8 cellular contexts compared by ENCODE assay signal in the genomic region with DNA sequence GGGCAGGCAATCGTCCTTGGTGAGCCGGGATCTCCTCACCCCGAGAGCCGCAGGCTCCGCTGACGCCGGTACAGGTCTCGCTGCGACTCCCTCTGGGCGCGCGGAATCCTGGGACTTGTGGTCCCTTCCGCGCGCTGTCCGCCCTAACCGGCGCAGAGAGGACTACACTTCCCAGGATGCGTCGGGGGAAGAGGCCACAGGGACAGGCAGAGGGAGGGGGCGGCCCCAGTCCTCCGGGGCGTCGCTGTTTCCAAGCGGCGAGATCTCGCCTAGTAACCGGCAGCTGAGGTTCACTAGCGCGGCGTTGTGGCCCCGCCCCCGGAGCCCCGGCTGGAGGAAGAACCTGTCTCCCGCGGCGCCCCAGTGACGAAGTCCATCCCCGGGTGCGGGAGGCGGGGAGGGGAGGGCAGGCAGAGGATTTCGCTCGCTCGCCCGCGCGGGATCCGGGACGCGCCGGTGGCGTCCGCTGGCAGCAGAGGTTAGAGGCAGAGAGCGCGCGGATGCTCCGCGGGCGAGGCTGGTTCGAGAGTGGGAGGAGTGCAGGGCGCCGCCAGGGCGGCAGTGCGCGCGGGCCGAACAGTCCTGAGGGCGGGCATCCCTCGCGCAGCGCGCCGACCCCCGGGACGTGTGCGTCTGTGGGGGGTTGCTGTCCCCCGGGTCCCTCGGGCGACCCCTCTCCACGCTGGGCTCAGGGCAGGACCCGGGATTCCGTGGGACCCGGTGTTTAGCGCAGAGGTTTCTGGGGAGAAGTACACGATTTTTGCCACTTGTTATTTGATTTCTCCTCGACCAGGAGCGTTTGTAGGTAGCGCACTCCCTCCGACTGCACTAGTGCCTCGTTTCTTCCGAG. TPM values are rescaled to one million over a fixed set of nuclear protein-coding genes. Genes with fewer than 3 reads are reported as not detected.
DNase-seq lines count a peak whose midpoint lies in the region; ATAC-seq and FAIRE-seq lines count a peak whose summit lies in the region.

A gene (plus strand): TSS at position 363 of the 850 bp plus-strand sequence. CDS start 1,400 bp downstream, outside the sequence.

- no peaks in the 10 kb centered on the region for H4K20me1 ChIP-seq in Karpas-422 (ENCODE audit: insufficient read depth, low read depth, low read length)

- peak within 1 kb of the TSS; percentile 94 to 99 (median 96) for H3K4me3 Mint-ChIP-seq in naive B cell
- H3K4me3 Mint-ChIP-seq in stimulated activated memory B cell treated with anti-CD40 and anti-IgM and Interleukin-4, amounts not matched to agents 10 μg/mL and 1 μg/mL and 100 μg/mL, for 72 hours = peak within 1 kb of the TSS; percentile 96

- H3K4me1 ChIP-seq in Karpas-422 (ENCODE audit: low read length) = peaks cover 38% of the 10 kb centered on the region

- H3K9me3 ChIP-seq in Karpas-422 (ENCODE audit: low read length) = no peaks in the 10 kb centered on the region

- H3K9me2 ChIP-seq in Karpas-422 (replicated peaks; ENCODE audit: insufficient read depth, low read length) = no peaks in the 10 kb centered on the region

- H2AFZ ChIP-seq in Karpas-422 (ENCODE audit: low read length) = peak within 1 kb of the TSS; percentile 39; the same call in 1 of the 2 replicates

- DNase-seq in DMS79 treated with DMSO at 0.1 percent for 48 hours (lab: John Stamatoyannopoulos, UW) (peak; percentile 94), Karpas-422 (peak; percentile 100), RCC 7860 (ENCODE audit: low spot score) (peak; percentile 97), fibroblast of gingiva (ENCODE audit: low read depth) (peak; percentile 98), naive B cell (peak; percentile 98)
- DNase-seq in activated T-helper 1 cell treated with anti-CD3 and anti-CD28 coated beads, Interleukin-2, amount 50 U/mL, for 16 hours (ENCODE audit: low read depth in 1 of 2, low spot score in 1 of 2) = peak; percentile 96 to 97

- H3K36me3 ChIP-seq in Karpas-422 (ENCODE audit: insufficient read depth, low read length) = peaks cover 24% of the 10 kb centered on the region

- H3K9me3 Mint-ChIP-seq in naive B cell = peaks cover 0 to 4% (median 0%) of the 10 kb centered on the region in 7 donors
- no peaks in the 10 kb centered on the region for H3K9me3 Mint-ChIP-seq in stimulated activated memory B cell treated with anti-CD40 and anti-IgM and Interleukin-4, amounts not matched to agents 10 μg/mL and 1 μg/mL and 100 μg/mL, for 72 hours

- peak within 1 kb of the TSS; percentile 92 for H3K9ac ChIP-seq in Karpas-422 (ENCODE audit: low read length)

- no peaks in the 10 kb centered on the region for H3K36me3 Mint-ChIP-seq in naive B cell
- H3K36me3 Mint-ChIP-seq in stimulated activated memory B cell treated with anti-CD40 and anti-IgM and Interleukin-4, amounts not matched to agents 10 μg/mL and 1 μg/mL and 100 μg/mL, for 72 hours = no peaks in the 10 kb centered on the region

- H3K27ac Mint-ChIP-seq in naive B cell = peak within 1 kb of the TSS; percentile 50 to 94 (median 84)
- H3K27ac Mint-ChIP-seq in stimulated activated memory B cell treated with anti-CD40 and anti-IgM and Interleukin-4, amounts not matched to agents 10 μg/mL and 1 μg/mL and 100 μg/mL, for 72 hours = peak within 1 kb of the TSS; percentile 86

- peak within 1 kb of the TSS; percentile 95 for H3K4me2 ChIP-seq in Karpas-422 (ENCODE audit: low read depth, low read length, poor library complexity, severe bottlenecking)

- H3K4me1 Mint-ChIP-seq in naive B cell = peaks cover 12% of the 10 kb centered on the region in 3 donors
- H3K4me1 Mint-ChIP-seq in stimulated activated memory B cell treated with anti-CD40 and anti-IgM and Interleukin-4, amounts not matched to agents 10 μg/mL and 1 μg/mL and 100 μg/mL, for 72 hours = peaks cover 24% of the 10 kb centered on the region

- peak within 1 kb of the TSS; percentile 89 for H3K27ac ChIP-seq in Karpas-422 (ENCODE audit: low read length)

- H3K27me3 Mint-ChIP-seq in naive B cell = peaks cover 35 to 39% (median 35%) of the 10 kb centered on the region in 3 donors
- no peaks in the 10 kb centered on the region for H3K27me3 Mint-ChIP-seq in stimulated activated memory B cell treated with anti-CD40 and anti-IgM and Interleukin-4, amounts not matched to agents 10 μg/mL and 1 μg/mL and 100 μg/mL, for 72 hours

- peak within 1 kb of the TSS; percentile 91 for H3K4me3 ChIP-seq in Karpas-422 (ENCODE audit: low read length)

- peak; percentile 90 for FAIRE-seq in RCC 7860 (lab: Jason Lieb, UNC)

- H3K79me2 ChIP-seq in Karpas-422 (ENCODE audit: low read length) = peaks cover 47% of the 10 kb centered on the region

- H3K27me3 ChIP-seq in Karpas-422 (ENCODE audit: low read length) = no peaks in the 10 kb centered on the region

- ATAC-seq in GM21825 (IDR thresholded peaks at IDR 0.05; ENCODE audit: unreplicated experiment) (peak; percentile 99), naive B cell (ENCODE audit: low read depth in 2 of 2) (peak; percentile 92 to 93)
- peak; percentile 98 for ATAC-seq in stimulated activated memory B cell treated with anti-CD40 and anti-IgM and Interleukin-4, amounts not matched to agents 10 μg/mL and 1 μg/mL and 100 μg/mL, for 72 hours

RNA-seq across cellular contexts. Expression of the gene that starts here (rescaled TPM):
- total RNA-seq in Karpas-422 (2014; rRNA removed; shearing (Covaris generic); ENCODE audit: low replicate concordance) = 133 and 187 TPM in 2 replicates
- under 1 TPM in 5 of 6 donors, not detected in 1; 0.04 to 0.56 (median 0.18) TPM for polyA plus RNA-seq in naive B cell (ENCODE audit: low read depth in 6 of 6)

Comparison
In these comparisons a context has a peak if more than half of its experiments do, and no peak if none do; other contexts are left out.
1. Peak in every context shown above with its lines: DNase-seq, ATAC-seq, H3K4me3 ChIP-seq and H3K27ac ChIP-seq.
2. Peak in DNase-seq and ATAC-seq in naive B cell; RNA of the gene not detected or under 1 TPM.